ENCODE assay signal across 26 cellular contexts in genomic region chr2:217723078-217723477, GRCh38.
DNase-seq lines count a peak whose midpoint lies in the region; ATAC-seq and TF ChIP-seq lines count a peak whose summit lies in the region.
"Had no signal": no experiment of that assay in that cellular context is flagged by ENCODE, and none has a peak within 500 bp of the region (broad histone marks: within the 10 kb centered on the region; RNA-seq: fewer than 3 reads in every experiment).

No MANE protein-coding gene starts in this region.

- H3K27me3 Mint-ChIP-seq in mesothelial cell of epicardium (ENCODE audit: low read depth), result no peaks in the 10 kb centered on the region

- peaks cover 12% of the 10 kb centered on the region for H3K9me3 Mint-ChIP-seq in mesothelial cell of epicardium
- H3K9me3 Mint-ChIP-seq: CD8-positive, alpha-beta T cell had no signal

- peak overlapping the region; percentile 7 for H3K27ac Mint-ChIP-seq in mesothelial cell of epicardium
- H3K27ac Mint-ChIP-seq: activated CD8-positive, alpha-beta T cell treated with anti-CD3 and anti-CD28 coated beads, Interleukin-2, amount 10 ng/mL, durations not matched to agents 7 days and 5 days; CD8-positive, alpha-beta T cell; memory B cell had no signal

- no peak overlapping the region for H3K4me3 ChIP-seq in cardiac fibroblast (replicated peaks in 1 of 2; ENCODE audit: low read depth in 2 of 2, low read length in 2 of 2)
- H3K4me3 ChIP-seq: GM12878, thoracic aorta had no signal

- ATAC-seq in GM19395 (IDR thresholded peaks at IDR 0.05; ENCODE audit: unreplicated experiment), result no peak
- ATAC-seq: activated CD8-positive, alpha-beta T cell treated with anti-CD3 and anti-CD28 coated beads, Interleukin-2, amount 10 ng/mL, durations not matched to agents 7 days and 5 days; CD8-positive, alpha-beta T cell; GM12878; naive thymus-derived CD4-positive, alpha-beta T cell had no signal

- TF ChIP-seq CTCF in cardiac fibroblast (IDR thresholded peaks at IDR 0.05; ENCODE audit: low read depth, low read length) (no peak), mesothelial cell of epicardium (IDR thresholded peaks at IDR 0.05; ENCODE audit: unreplicated experiment) (no peak)

- peaks cover 4% of the 10 kb centered on the region for H3K36me3 Mint-ChIP-seq in mesothelial cell of epicardium
- H3K36me3 Mint-ChIP-seq: CD8-positive, alpha-beta T cell had no signal

- DNase-seq in AG08395 (ENCODE audit: low spot score) (peak; percentile 85), ELR (ENCODE audit: low read depth) (peak; percentile 29), cardiac fibroblast (ENCODE audit: low read depth in 2 of 2) (peak; percentile 27 to 51), mesothelial cell of epicardium (ENCODE audit: low spot score in 2 of 2, unreplicated experiment in 2 of 2) (no peak), LoVo (ENCODE audit: low spot score) (no peak)
- no peak for DNase-seq in activated CD8-positive, alpha-beta memory T cell treated with anti-CD3 and anti-CD28 coated beads for 24 hours
- no peak for DNase-seq in stimulated activated naive CD4-positive, alpha-beta T cell treated with Interleukin-2 at 50 U/mL for 16 hours (lab: John Stamatoyannopoulos, UW)
- DNase-seq: activated CD4-positive, CD25-positive, alpha-beta regulatory T cell; activated CD8-positive, alpha-beta T cell treated with anti-CD3 and anti-CD28 coated beads, Interleukin-2, amount 10 ng/mL, durations not matched to agents 7 days and 5 days; activated naive CD4-positive, alpha-beta T cell; activated T-cell treated with anti-CD3 and anti-CD28 coated beads, Interleukin-2, amount 50 U/mL, for 1 hour; CD8-positive, alpha-beta T cell; cerebellar nuclear complex; DMS153; effector CD4-positive, alpha-beta T cell; Karpas-422; naive thymus-derived CD4-positive, alpha-beta T cell; NCI-H1048; NCI-H1930; NCI-H226; NCI-H774; posterior cingulate gyrus had no signal

- no peak overlapping the region for H3K4me3 Mint-ChIP-seq in mesothelial cell of epicardium
- H3K4me3 Mint-ChIP-seq: activated CD8-positive, alpha-beta T cell treated with anti-CD3 and anti-CD28 coated beads, Interleukin-2, amount 10 ng/mL, durations not matched to agents 7 days and 5 days; CD8-positive, alpha-beta T cell; memory B cell; naive thymus-derived CD4-positive, alpha-beta T cell had no signal

- peaks cover 9% of the 10 kb centered on the region for H3K4me1 Mint-ChIP-seq in mesothelial cell of epicardium

Comparison
In these comparisons a context has a peak if more than half of its experiments do, and no peak if none do; other contexts are left out.
1. DNase-seq: peak in AG08395 (single experiment), ELR (single experiment) and cardiac fibroblast (2 of 2); none in mesothelial cell of epicardium (0 of 2), LoVo (single experiment), activated CD8-positive, alpha-beta memory T cell treated with anti-CD3 and anti-CD28 coated beads for 24 hours (single experiment) and stimulated activated naive CD4-positive, alpha-beta T cell treated with Interleukin-2 at 50 U/mL for 16 hours (single experiment).